11 cellular contexts compared by ENCODE assay signal in the genomic region with DNA sequence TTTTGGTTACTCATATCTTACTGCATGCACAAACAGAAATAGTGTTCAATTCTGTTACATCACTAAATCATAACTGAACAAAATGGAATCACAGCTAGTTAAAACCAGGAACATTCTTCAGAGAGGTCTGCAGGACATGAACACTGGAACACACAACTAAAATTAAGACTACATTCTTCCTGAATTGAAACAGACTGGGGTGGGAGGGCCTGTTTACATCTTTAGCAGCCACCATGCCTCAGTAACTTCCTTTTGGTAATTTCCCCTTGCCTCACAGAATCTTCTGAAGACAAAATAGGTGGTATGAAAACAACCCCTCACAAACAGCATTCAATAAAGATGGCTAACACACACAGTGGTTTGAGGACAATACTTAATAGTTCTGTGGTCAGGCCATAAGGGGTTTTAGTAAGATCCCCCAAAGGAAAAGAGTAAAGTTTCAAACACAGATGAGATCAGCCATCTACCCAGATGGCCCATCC.
A peak's percentile ranks its signal among the peaks of the same experiment; 100 is the strongest.
DNase-seq lines count a peak whose midpoint lies in the region; ATAC-seq lines count a peak whose summit lies in the region.
"Had no signal": no experiment of that assay in that cellular context is flagged by ENCODE, and none has a peak within 500 bp of the region (broad histone marks: within the 10 kb centered on the region; RNA-seq: fewer than 3 reads in every experiment).

No MANE protein-coding gene starts in this region.

- ATAC-seq in HG03025 (IDR thresholded peaks at IDR 0.05; ENCODE audit: low FRiP score, unreplicated experiment), result no peak
- no peak for ATAC-seq in HG03378 (IDR thresholded peaks at IDR 0.05; ENCODE audit: unreplicated experiment)
- ATAC-seq: GM23338, WTC11 had no signal

- peak overlapping the region; percentile 59 for H3K27ac ChIP-seq in effector memory CD4-positive, alpha-beta T cell (ENCODE audit: insufficient read depth, low read length, poor library complexity, severe bottlenecking)

- peaks cover 29% of the 10 kb centered on the region for H3K4me1 ChIP-seq in effector memory CD4-positive, alpha-beta T cell (ENCODE audit: control insufficient read depth, insufficient read depth, low read length, poor library complexity, severe bottlenecking)

- H3K9me3 ChIP-seq in effector memory CD4-positive, alpha-beta T cell (ENCODE audit: control insufficient read depth, low read length), result no peaks in the 10 kb centered on the region

- peak overlapping the region; percentile 94 for H3K27ac Mint-ChIP-seq in activated naive CD4-positive, alpha-beta T cell treated with anti-CD3 and anti-CD28 coated beads, Interleukin-2, amount 10 ng/mL, durations not matched to agents 7 days and 5 days
- H3K27ac Mint-ChIP-seq: GM23338, WTC11 had no signal

- no peak for DNase-seq in activated naive CD4-positive, alpha-beta T cell treated with anti-CD3 and anti-CD28 coated beads, Interleukin-2, amount 10 ng/mL, durations not matched to agents 7 days and 5 days
- DNase-seq in activated naive CD4-positive, alpha-beta T cell treated with Interleukin-2 at 50 U/mL for 16 hours, result no peak
- DNase-seq in NAMALWA (ENCODE audit: low spot score) (peak; percentile 56), DMS79 (lab: John Stamatoyannopoulos, UW) (no peak), EL (no peak)
- no peak for DNase-seq in effector memory CD4-positive, alpha-beta T cell
- DNase-seq: NCI-H146 had no signal

- H3K4me3 Mint-ChIP-seq in activated naive CD4-positive, alpha-beta T cell treated with anti-CD3 and anti-CD28 coated beads, Interleukin-2, amount 10 ng/mL, durations not matched to agents 7 days and 5 days, result peak overlapping the region; percentile 48
- H3K4me3 Mint-ChIP-seq: GM23338, WTC11 had no signal

- H3K27me3 ChIP-seq in effector memory CD4-positive, alpha-beta T cell (replicated peaks; ENCODE audit: control insufficient read depth, insufficient read depth, low read length, poor library complexity, severe bottlenecking), result no peaks in the 10 kb centered on the region

- no peaks in the 10 kb centered on the region for H3K27me3 Mint-ChIP-seq in activated naive CD4-positive, alpha-beta T cell treated with anti-CD3 and anti-CD28 coated beads, Interleukin-2, amount 10 ng/mL, durations not matched to agents 7 days and 5 days

- CTCF ChIA-PET in activated naive CD4-positive, alpha-beta T cell treated with anti-CD3 and anti-CD28 coated beads, Interleukin-2, amount 10 ng/mL, durations not matched to agents 7 days and 5 days (lab: Charles Lee), result interaction anchor here (0.7 to 2.0 kb wide), 2 partner anchors 36 to 40 kb away, joined by 3 to 4 read pairs; no protein-coding TSS in a partner anchor

- peaks cover 54% of the 10 kb centered on the region for H3K36me3 ChIP-seq in effector memory CD4-positive, alpha-beta T cell (ENCODE audit: control insufficient read depth, insufficient read depth, low read length)

- H3K36me3 Mint-ChIP-seq in activated naive CD4-positive, alpha-beta T cell treated with anti-CD3 and anti-CD28 coated beads, Interleukin-2, amount 10 ng/mL, durations not matched to agents 7 days and 5 days, result peaks cover 77% of the 10 kb centered on the region

- H3K4me3 ChIP-seq in effector memory CD4-positive, alpha-beta T cell (ENCODE audit: insufficient read depth, low read depth, low read length, poor library complexity, severe bottlenecking), result no peak overlapping the region
- H3K4me3 ChIP-seq: GM23338 had no signal

- H3K9me3 Mint-ChIP-seq in activated naive CD4-positive, alpha-beta T cell treated with anti-CD3 and anti-CD28 coated beads, Interleukin-2, amount 10 ng/mL, durations not matched to agents 7 days and 5 days, result no peaks in the 10 kb centered on the region
- H3K9me3 Mint-ChIP-seq: GM23338 had no signal

- H3K4me1 Mint-ChIP-seq in activated naive CD4-positive, alpha-beta T cell treated with anti-CD3 and anti-CD28 coated beads, Interleukin-2, amount 10 ng/mL, durations not matched to agents 7 days and 5 days, result peaks cover 64% of the 10 kb centered on the region
- H3K4me1 Mint-ChIP-seq: GM23338 had no signal
